In the genomic region with DNA sequence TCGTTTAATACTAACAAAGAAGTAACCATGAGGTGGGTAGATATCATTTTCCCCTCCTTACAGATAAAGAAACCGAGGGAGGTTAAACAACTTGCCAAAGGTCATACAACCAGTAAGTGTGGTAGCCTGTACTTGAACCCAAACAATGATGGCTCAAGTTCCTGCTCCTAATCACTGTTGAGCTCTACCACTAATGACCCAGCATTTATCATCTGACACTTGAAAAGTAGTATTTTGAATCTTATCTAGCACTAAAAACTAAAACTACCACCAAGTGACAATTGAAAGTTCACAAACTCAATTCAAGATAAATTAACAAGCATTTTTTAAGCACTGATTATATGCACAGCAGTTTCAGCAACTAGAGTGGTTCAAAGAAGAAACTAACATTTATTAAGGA, we compare ENCODE assay signal across 22 cellular contexts. TPM values are rescaled to one million over a fixed set of nuclear protein-coding genes. Genes with fewer than 3 reads are reported as not detected.
DNase-seq lines count a peak whose midpoint lies in the region; ATAC-seq and TF ChIP-seq lines count a peak whose summit lies in the region.
"Had no signal": no experiment of that assay in that cellular context is flagged by ENCODE, and none has a peak within 500 bp of the region (broad histone marks: within the 10 kb centered on the region; RNA-seq: fewer than 3 reads in every experiment).

No MANE protein-coding gene starts in this region.

- no peak overlapping the region for H3K27ac ChIP-seq in RWPE1
- H3K27ac ChIP-seq: SJCRH30 had no signal

- ATAC-seq in activated T-cell treated with anti-CD3 and anti-CD28 coated beads, Interleukin-2, amount 50 U/mL, for 72 hours (replicated peaks in 1 of 2): no peak
- no peak for ATAC-seq in HG03280 (IDR thresholded peaks at IDR 0.05; ENCODE audit: unreplicated experiment)
- ATAC-seq: HepG2 had no signal

- TF ChIP-seq CTCF in RWPE1 (conservative IDR thresholded peaks at IDR 0.05; ENCODE audit: low read depth): no peak

- CTCF ChIA-PET in RWPE1 (lab: Yijun Ruan, JAX): no interaction called here

- H3K36me3 Mint-ChIP-seq in activated T-cell treated with anti-CD3 and anti-CD28 coated beads, Interleukin-2, amount 50 U/mL, for 24 hours (ENCODE audit: low read depth): peaks cover 35% of the 10 kb centered on the region
- H3K36me3 Mint-ChIP-seq in activated T-cell treated with anti-CD3 and anti-CD28 coated beads, Interleukin-2, amount 50 U/mL, for 72 hours (ENCODE audit: insufficient read depth in 2 of 2): peaks cover 7 to 13% of the 10 kb centered on the region in 2 donors
- peaks cover 0 to 4% (median 3%) of the 10 kb centered on the region in 3 donors for H3K36me3 Mint-ChIP-seq in immature natural killer cell

- POLR2A ChIA-PET in RWPE1 (lab: Yijun Ruan, JAX; ENCODE audit: low non-redundant PET): no interaction called here

- no peak overlapping the region for H3K4me3 Mint-ChIP-seq in activated T-cell treated with anti-CD3 and anti-CD28 coated beads, Interleukin-2, amount 50 U/mL, for 24 hours
- H3K4me3 Mint-ChIP-seq in activated T-cell treated with anti-CD3 and anti-CD28 coated beads, Interleukin-2, amount 50 U/mL, for 72 hours: peak overlapping the region in 1 of 2 donors; percentile 17
- peak overlapping the region in 4 of 5 donors; percentile 0 to 86 (median 33) for H3K4me3 Mint-ChIP-seq in immature natural killer cell
- H3K4me3 Mint-ChIP-seq: HFFc6 had no signal

- no peaks in the 10 kb centered on the region for H3K9me3 Mint-ChIP-seq in activated T-cell treated with anti-CD3 and anti-CD28 coated beads, Interleukin-2, amount 50 U/mL, for 24 hours
- H3K9me3 Mint-ChIP-seq in activated T-cell treated with anti-CD3 and anti-CD28 coated beads, Interleukin-2, amount 50 U/mL, for 72 hours: peaks cover 2 to 3% of the 10 kb centered on the region in 2 donors
- no peaks in the 10 kb centered on the region for H3K9me3 Mint-ChIP-seq in immature natural killer cell
- H3K9me3 Mint-ChIP-seq: HFFc6 had no signal

- no peaks in the 10 kb centered on the region for H3K27me3 Mint-ChIP-seq in activated T-cell treated with anti-CD3 and anti-CD28 coated beads, Interleukin-2, amount 50 U/mL, for 24 hours
- no peaks in the 10 kb centered on the region for H3K27me3 Mint-ChIP-seq in activated T-cell treated with anti-CD3 and anti-CD28 coated beads, Interleukin-2, amount 50 U/mL, for 72 hours (ENCODE audit: low read depth)
- peaks cover 2 to 8% (median 3%) of the 10 kb centered on the region in 3 donors for H3K27me3 Mint-ChIP-seq in immature natural killer cell (ENCODE audit: low read depth in 3 of 3)
- H3K27me3 Mint-ChIP-seq: CD4-positive, CD25-positive, alpha-beta regulatory T cell had no signal

- peaks cover 62% of the 10 kb centered on the region for H3K4me1 Mint-ChIP-seq in activated T-cell treated with anti-CD3 and anti-CD28 coated beads, Interleukin-2, amount 50 U/mL, for 24 hours (ENCODE audit: low read depth)
- peaks cover 58% of the 10 kb centered on the region for H3K4me1 Mint-ChIP-seq in activated T-cell treated with anti-CD3 and anti-CD28 coated beads, Interleukin-2, amount 50 U/mL, for 72 hours (ENCODE audit: low read depth)
- H3K4me1 Mint-ChIP-seq in immature natural killer cell: peaks cover 59 to 78% of the 10 kb centered on the region in 2 donors

- no peak for DNase-seq in activated T-cell treated with anti-CD3 and anti-CD28 coated beads, Interleukin-2, amount 50 U/mL, for 24 hours
- no peak for DNase-seq in activated T-cell treated with anti-CD3 and anti-CD28 coated beads, Interleukin-2, amount 50 U/mL, for 72 hours
- peak; percentile 47 for DNase-seq in OCI-M1 (lab: John Stamatoyannopoulos, UW)
- DNase-seq in immature natural killer cell: no peak
- DNase-seq in stimulated activated CD4-positive, alpha-beta T cell treated with anti-CD3 and anti-CD28 coated beads, Interleukin-12 subunit alpha, Interleukin-12 subunit beta, amount 100 ng/mL, for 4 hours: no peak
- no peak for DNase-seq in hepatic stellate cell (ENCODE audit: low spot score)
- no peak for DNase-seq in RWPE1 (ENCODE audit: low spot score)
- DNase-seq: BE2C; CD4-positive, CD25-positive, alpha-beta regulatory T cell; DMS153; GDM1; HFFc6; KG1; NCI-H1417; NCI-H187; NCI-H2107; NCI-H2227 treated with DMSO at 0.1 percent for 48 hours; NCI-H510A treated with DMSO at 0.1 percent for 48 hours; NCI-H774; SJCRH30 had no signal

- peak overlapping the region; percentile 63 for H3K27ac Mint-ChIP-seq in activated T-cell treated with anti-CD3 and anti-CD28 coated beads, Interleukin-2, amount 50 U/mL, for 24 hours
- H3K27ac Mint-ChIP-seq in activated T-cell treated with anti-CD3 and anti-CD28 coated beads, Interleukin-2, amount 50 U/mL, for 72 hours: no peak overlapping the region
- peak overlapping the region; percentile 39 to 77 (median 70) for H3K27ac Mint-ChIP-seq in immature natural killer cell

RNA-seq across cellular contexts. Expression of a gene that starts 13.1 kb away (rescaled TPM):
- total RNA-seq in activated T-cell treated with anti-CD3 and anti-CD28 coated beads, Interleukin-2, amount 50 U/mL, for 72 hours: 10 to 100 TPM; 37.6 to 40.9 TPM
- polyA plus RNA-seq in immature natural killer cell: 10 to 100 TPM; 22.3 to 70.1 (median 59.4) TPM
